5 cellular contexts compared by ENCODE assay signal in genomic region chr1:220721261-220721660, GRCh38. TPM values are rescaled to one million over a fixed set of nuclear protein-coding genes. Genes with fewer than 3 reads are reported as not detected.
"Had no signal": no experiment of that assay in that cellular context is flagged by ENCODE, and none has a peak within 500 bp of the region (broad histone marks: within the 10 kb centered on the region; RNA-seq: fewer than 3 reads in every experiment).

No MANE protein-coding gene starts in this region.

RNA-seq across cellular contexts. Expression of gene MTARC2, which starts 26.9 kb away (rescaled TPM):
- total RNA-seq: activated CD4-positive, alpha-beta memory T cell treated with anti-CD3 and anti-CD28 coated beads, Interleukin-2, amount 10 ng/mL, durations not matched to agents 7 days and 5 days; activated CD8-positive, alpha-beta memory T cell treated with anti-CD3 and anti-CD28 coated beads, Interleukin-2, amount 10 ng/mL, durations not matched to agents 7 days and 5 days; activated naive CD8-positive, alpha-beta T cell treated with anti-CD3 and anti-CD28 coated beads for 36 hours; T-helper 1 cell treated with Interleukin-12 subunit alpha and Interleukin-12 subunit beta and Interleukin-4 antibody, amounts not matched to agents 30 ng/mL and 1 ng/mL, for 36 hours; T-helper 2 cell treated with Interferon-gamma antibody and Interleukin-4, amounts not matched to agents 100 ng/mL and 5 ng/mL, for 36 hours had no signal
